In genomic region chr3:48660800-48661400, GRCh38 we compare ENCODE assay signal across 1 cellular context.
A peak's percentile ranks its signal among the peaks of the same experiment; 100 is the strongest.
TF ChIP-seq lines count a peak whose summit lies in the region.

No MANE protein-coding gene starts in this region.

TF ChIP-seq in K562, 482 proteins besides CTCF, POLR2A, EP300 and RAD21:
- TF ChIP-seq POLR2G (IDR thresholded peaks at IDR 0.05; ENCODE audit: low read depth, low read length) (0 out of 2 replicates have a peak, but pooled peaks have one; percentile 24), TAL1 (IDR thresholded peaks at IDR 0.05) (no peak)
TF ChIP-seq in K562: peak in this region for 1.
